12 cellular contexts compared by ENCODE assay signal in genomic region chr11:18769802-18770456, GRCh38. TPM values are rescaled to one million over a fixed set of nuclear protein-coding genes. Genes with fewer than 3 reads are reported as not detected.
DNase-seq lines count a peak whose midpoint lies in the region; ATAC-seq, FAIRE-seq and TF ChIP-seq lines count a peak whose summit lies in the region.
"Had no signal": no experiment of that assay in that cellular context is flagged by ENCODE, and none has a peak within 500 bp of the region (broad histone marks: within the 10 kb centered on the region; RNA-seq: fewer than 3 reads in every experiment).

No MANE protein-coding gene starts in this region.

- no peak for TF ChIP-seq POLR2A in GM12878 (IDR thresholded peaks at IDR 0.05; ENCODE audit: low read depth, low read length)

- no peak overlapping the region for H3K9ac ChIP-seq in GM12878 (ENCODE audit: control insufficient read depth, insufficient read depth, low read length)

- SMC1A ChIA-PET in GM12878 (lab: Charles Lee; ENCODE audit: uncharacterized antibody, unreplicated experiment), result interaction anchor here (0.8 to 4.8 kb wide), 7 partner anchors 25 to 48 kb away, joined by 3 to 44 read pairs (median 4); no protein-coding TSS in a partner anchor

- DNase-seq in GM06990 (ENCODE audit: extremely low read depth, insufficient read length) (peak; percentile 50), GM12878 (ENCODE audit: low read depth, low spot score) (peak; percentile 66), mesenteric fat pad (ENCODE audit: low spot score) (no peak), islet precursor cell (no peak), posterior vena cava (ENCODE audit: low spot score) (no peak), urothelium cell line (ENCODE audit: low spot score) (no peak)
- DNase-seq: stimulated activated naive CD8-positive, alpha-beta T cell treated with anti-CD3 and anti-CD28 coated beads, Interleukin-15, Interleukin-2, amounts not matched to agents 100 U/mL and 50 U/mL, for 24 hours had no signal

- H3K27ac ChIP-seq in GM12878 (ENCODE audit: control insufficient read depth, insufficient read depth), result no peak overlapping the region; the same call in 1 of the 2 replicates

- TF ChIP-seq CTCF in GM06990 (IDR thresholded peaks at IDR 0.05; ENCODE audit: insufficient read depth, low read length, poor library complexity, severe bottlenecking), result no peak
- TF ChIP-seq CTCF in GM12878 (IDR thresholded peaks at IDR 0.05 in 2 of 3, conservative IDR thresholded peaks at IDR 0.05 in 1 of 3; ENCODE audit: control insufficient read depth in 2 of 3, extremely low read depth in 1 of 3, insufficient read depth in 1 of 3, low read depth in 3 of 3, low read length in 3 of 3), result no peak

- peak overlapping the region; percentile 40 for H3K4me2 ChIP-seq in GM12878 (ENCODE audit: control insufficient read depth, insufficient read depth)

- H3K27me3 ChIP-seq in GM06990 (replicated peaks; ENCODE audit: control insufficient read depth, insufficient read depth, low read length) (no peaks in the 10 kb centered on the region), GM12878 (replicated peaks in 1 of 2; ENCODE audit: control insufficient read depth in 2 of 2, insufficient read depth in 2 of 2, low read length in 1 of 2) (no peaks in the 10 kb centered on the region)

- no peak overlapping the region for H2AFZ ChIP-seq in GM12878 (ENCODE audit: control insufficient read depth, low read depth, low read length)

- CTCF ChIA-PET in GM12878 (lab: Yijun Ruan, JAX), result interaction anchor here (0.6 to 24.2 kb wide), 9 partner anchors 8 to 526 kb away, joined by 3 to 494 read pairs (median 6); partner anchors contain the start of gene IGSF22

- in situ Hi-C loops in GM12878 (cut with MboI), result no loop called here

- no TSS peak for BruUV-seq in GM12878 (replicated peaks; lab: Mats Ljungman, UMichigan)

- peaks cover 38% of the 10 kb centered on the region for H3K4me1 ChIP-seq in GM12878 (ENCODE audit: control insufficient read depth, insufficient read depth, low read length)

- FAIRE-seq in GM12878 (lab: Jason Lieb, UNC) (peak; percentile 57), urothelium cell line (lab: Jason Lieb, UNC) (no peak)
- FAIRE-seq: astrocyte had no signal

- H3K36me3 ChIP-seq in GM06990 (ENCODE audit: control insufficient read depth, insufficient read depth, low read length) (no peaks in the 10 kb centered on the region), GM12878 (ENCODE audit: control insufficient read depth in 2 of 2, insufficient read depth in 2 of 2, low read length in 1 of 2) (no peaks in the 10 kb centered on the region)

- ATAC-seq in GM19395 (IDR thresholded peaks at IDR 0.05; ENCODE audit: unreplicated experiment) (peak; percentile 60), HG03025 (IDR thresholded peaks at IDR 0.05; ENCODE audit: low FRiP score, unreplicated experiment) (peak; percentile 35), GM12878 (peak; percentile 78)
- ATAC-seq: activated CD4-positive, CD25-positive, alpha-beta regulatory T cell treated with anti-CD3 and anti-CD28 coated beads, Interleukin-2, amount 50 U/mL, for 24 hours; stimulated activated naive CD8-positive, alpha-beta T cell treated with anti-CD3 and anti-CD28 coated beads, Interleukin-15, Interleukin-2, amounts not matched to agents 100 U/mL and 50 U/mL, for 24 hours had no signal

- no peaks in the 10 kb centered on the region for H3K79me2 ChIP-seq in GM12878 (ENCODE audit: control insufficient read depth, insufficient read depth, low read length)

- peak; percentile 91 to 94 for TF ChIP-seq EP300 in GM12878 (IDR thresholded peaks at IDR 0.05; ENCODE audit: borderline replicate concordance in 1 of 2, control insufficient read depth in 1 of 2, low read depth in 2 of 2, low read length in 2 of 2)

- POLR2A ChIA-PET in GM12878 (lab: Charles Lee), result interaction anchor here (0.8 to 1.4 kb wide), 3 partner anchors 9 to 180 kb away, joined by 3 to 4 read pairs (median 4); no protein-coding TSS in a partner anchor

- no peak for TF ChIP-seq RAD21 in GM12878 (IDR thresholded peaks at IDR 0.05; ENCODE audit: insufficient read depth, low read depth, low read length)

- RAD21 ChIA-PET in GM12878 (lab: Charles Lee; ENCODE audit: unreplicated experiment), result interaction anchor here (0.6 to 3.0 kb wide), 6 partner anchors 36 to 526 kb away, joined by 3 to 17 read pairs (median 7); partner anchors contain the start of genes LDHA and SPTY2D1

- H3K9me3 ChIP-seq in GM12878 (replicated peaks; ENCODE audit: control insufficient read depth, insufficient read depth, low read length), result no peaks in the 10 kb centered on the region; the same call in 2 of the 3 replicates

- no peaks in the 10 kb centered on the region for H4K20me1 ChIP-seq in GM12878 (ENCODE audit: control insufficient read depth, insufficient read depth)

- 24% methylated on average over 8 of the region's 8 CpGs for WGBS in GM12878 (ENCODE audit: insufficient coverage, insufficient replicate concordance, low lambda C conversion rate, missing lambda C conversion rate)

- intact Hi-C loops in GM12878 (cut with micrococcal nuclease; ENCODE audit: unreplicated experiment) (loop anchor here (5.0 kb wide), 1 partner anchor 243 kb away; the partner anchor contains the start of gene TSG101), posterior vena cava (cut with DNase I) (no loop called here)

- H3K4me3 ChIP-seq in GM06990 (replicated peaks; ENCODE audit: low read depth, low read length) (no peak overlapping the region), GM12878 (no peak overlapping the region)

TF ChIP-seq in GM12878, 131 proteins besides CTCF, POLR2A, EP300 and RAD21 (continues in another document):
- TF ChIP-seq PML (IDR thresholded peaks at IDR 0.05; ENCODE audit: low read length), result no peak
- TF ChIP-seq HDAC2 (IDR thresholded peaks at IDR 0.05), result no peak
- TF ChIP-seq CREB1 (IDR thresholded peaks at IDR 0.05; ENCODE audit: low read depth), result peak; percentile 75
- TF ChIP-seq YBX1 (IDR thresholded peaks at IDR 0.05), result no peak
- TF ChIP-seq CBX5 (IDR thresholded peaks at IDR 0.05; ENCODE audit: low read depth), result no peak
- TF ChIP-seq JUND (IDR thresholded peaks at IDR 0.05; ENCODE audit: low read depth, low read length), result peak; percentile 80; the same call in 1 of the 2 replicates
- TF ChIP-seq ZNF24 (IDR thresholded peaks at IDR 0.05), result 0 out of 2 replicates have a peak, but pooled peaks have one; percentile 38
- no peak for TF ChIP-seq CHD1 (IDR thresholded peaks at IDR 0.05; ENCODE audit: low read depth, low read length)
- peak; percentile 96 for TF ChIP-seq IKZF2 (IDR thresholded peaks at IDR 0.05)
- no peak for TF ChIP-seq TAF1 (IDR thresholded peaks at IDR 0.05; ENCODE audit: borderline replicate concordance, low read depth, low read length)
- peak; percentile 93 for TF ChIP-seq MTA2 (IDR thresholded peaks at IDR 0.05; ENCODE audit: low read depth)

RNA-seq across cellular contexts. Expression of gene PTPN5, which starts 21.7 kb away (rescaled TPM):
- not detected in 2 replicates for total RNA-seq in GM12878 (2013; cell fraction: nucleolus; rRNA removed)
- total RNA-seq in GM12878 (2014; rRNA removed), result not detected in 2 replicates
- not detected in 2 replicates for total RNA-seq in GM12878 (2014; rRNA removed; fragmentation: Illumina TruSeq; extraction: Trizol)
- not detected in 2 replicates for total RNA-seq in GM12878 (2021)
- not detected for polyA plus RNA-seq in GM12878 (2011; ENCODE audit: low read depth)
- polyA plus RNA-seq in GM12878 (2011; rRNA removed), result 0.04 TPM in 2 replicates
- 0.01 and 0.03 TPM in 2 replicates for polyA plus RNA-seq in GM12878 (2011; cell fraction: cytosol; rRNA removed)
- polyA plus RNA-seq in GM12878 (2011; cell fraction: nucleus; rRNA removed), result 0.13 and 0.15 TPM in 2 replicates
- polyA plus RNA-seq in GM12878 (2012), result not detected in 2 replicates
- polyA plus RNA-seq in GM12878 (2014; fragmentation: Illumina TruSeq; extraction: Trizol), result 0.06 TPM in 1 of 2 replicates, not detected in the other
- not detected for polyA plus RNA-seq in GM12878 (2014; fragmentation: Nextera tagmentation; extraction: Ambion mirVana)
- polyA plus RNA-seq in GM12878 (2014; rRNA removed), result not detected in 2 replicates
- under 1 TPM in 1 of 2 experiments, not detected in 1; 0.05 TPM for polyA plus RNA-seq in GM12878 (2016; fragmentation: Nextera tagmentation; extraction: Ambion mirVana)
- not detected in 2 replicates for polyA minus RNA-seq in GM12878 (2011; rRNA and poly(A)+ RNA removed)
- not detected in 2 replicates for polyA minus RNA-seq in GM12878 (2011; cell fraction: cytosol; rRNA and poly(A)+ RNA removed)
- polyA minus RNA-seq in GM12878 (2011; cell fraction: nucleus; rRNA and poly(A)+ RNA removed), result not detected in 2 replicates
- total RNA-seq in mesenteric fat pad, result 1.1 TPM
- 1 to 10 TPM in 1 of 2 donors, under 1 TPM in 1; 0.93 to 2.7 TPM for total RNA-seq in posterior vena cava
- total RNA-seq: lung microvascular endothelial cell had no signal

RNA-seq across cellular contexts. Expression of gene IGSF22, which starts 43.9 kb away (rescaled TPM):
- not detected in 2 replicates for total RNA-seq in GM12878 (2013; cell fraction: nucleolus; rRNA removed)
- total RNA-seq in GM12878 (2014; rRNA removed) (not detected in 2 replicates), GM12878 (2014; rRNA removed; fragmentation: Illumina TruSeq; extraction: Trizol) (not detected in 2 replicates), GM12878 (2021) (not detected in 2 replicates), mesenteric fat pad (1.00 TPM), posterior vena cava (under 1 TPM in 1 of 2 donors, not detected in 1; 0.38 TPM)
- not detected for polyA plus RNA-seq in GM12878 (2011; ENCODE audit: low read depth)
- polyA plus RNA-seq in GM12878 (2011; rRNA removed) (not detected in 2 replicates), GM12878 (2014; fragmentation: Illumina TruSeq; extraction: Trizol) (not detected in 2 replicates), GM12878 (2014; fragmentation: Nextera tagmentation; extraction: Ambion mirVana) (under 1 TPM; 0.02 to 0.18 TPM), GM12878 (2014; rRNA removed) (not detected in 2 replicates), GM12878 (2016; fragmentation: Nextera tagmentation; extraction: Ambion mirVana) (not detected)
- polyA plus RNA-seq in GM12878 (2011; cell fraction: cytosol; rRNA removed), result 0.01 TPM in 1 of 2 replicates, not detected in the other
- not detected in 2 replicates for polyA plus RNA-seq in GM12878 (2011; cell fraction: nucleus; rRNA removed)
- 0.14 and 0.36 TPM in 2 replicates for polyA plus RNA-seq in GM12878 (2012)
- polyA minus RNA-seq in GM12878 (2011; rRNA and poly(A)+ RNA removed), result not detected in 2 replicates
- not detected in 2 replicates for polyA minus RNA-seq in GM12878 (2011; cell fraction: cytosol; rRNA and poly(A)+ RNA removed)
- not detected in 2 replicates for polyA minus RNA-seq in GM12878 (2011; cell fraction: nucleus; rRNA and poly(A)+ RNA removed)

Comparison
In these comparisons a context has a peak if more than half of its experiments do, and no peak if none do; other contexts are left out.
1. DNase-seq: peak in GM06990 (single experiment) and GM12878 (single experiment); none in mesenteric fat pad (single experiment), islet precursor cell (single experiment), posterior vena cava (single experiment) and urothelium cell line (single experiment).
2. Peak in every context shown above with its lines, with median percentiles within 50 percentile points of each other: ATAC-seq.